18 cellular contexts compared by ENCODE assay signal in the genomic region with DNA sequence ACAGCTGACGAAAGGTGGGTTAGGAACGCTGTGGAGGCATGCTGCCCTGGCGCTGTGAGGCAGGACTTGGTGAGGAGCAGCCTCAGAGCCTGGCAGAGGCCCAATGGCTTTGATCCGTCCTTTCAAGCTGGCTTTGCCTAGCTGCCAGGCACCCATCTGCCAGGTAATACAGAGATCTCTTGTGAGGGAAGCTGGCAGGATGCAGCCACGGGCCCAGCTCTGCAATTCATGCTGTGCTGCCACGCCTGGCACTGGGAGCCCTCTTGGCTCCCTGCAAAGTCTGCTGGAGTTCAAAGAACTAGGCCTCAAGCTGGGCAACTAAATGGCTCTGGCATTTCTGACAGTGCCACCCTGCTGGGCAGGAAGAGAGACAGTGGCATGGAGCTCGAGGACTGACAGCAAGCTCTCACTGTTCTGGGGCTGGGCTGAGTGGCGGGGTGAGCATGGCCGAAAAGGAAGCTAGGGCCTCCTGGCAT. TPM values are rescaled to one million over a fixed set of nuclear protein-coding genes. Genes with fewer than 3 reads are reported as not detected.
DNase-seq lines count a peak whose midpoint lies in the region; ATAC-seq and TF ChIP-seq lines count a peak whose summit lies in the region.
"Had no signal": no experiment of that assay in that cellular context is flagged by ENCODE, and none has a peak within 500 bp of the region (broad histone marks: within the 10 kb centered on the region; RNA-seq: fewer than 3 reads in every experiment).

No MANE protein-coding gene starts in this region.

- H3K27ac ChIP-seq in dorsolateral prefrontal cortex (peak overlapping the region in 4 of 59 donors; percentile 17 to 63 (median 42)), prostate gland (no peak overlapping the region)
- H3K27ac ChIP-seq: 22Rv1, psoas muscle, RWPE1 had no signal

- no peak for TF ChIP-seq POLR2A in prostate gland (IDR thresholded peaks at IDR 0.05)

- DNase-seq in DMS153 (lab: John Stamatoyannopoulos, UW), result peak; percentile 24
- DNase-seq in DMS153 treated with DMSO at 0.1 percent for 48 hours (lab: John Stamatoyannopoulos, UW; ENCODE audit: unreplicated experiment), result no peak
- DNase-seq in NCI-H2081 treated with DMSO at 0.1 percent for 48 hours (lab: John Stamatoyannopoulos, UW), result peak; percentile 73
- DNase-seq in dorsolateral prefrontal cortex, result peak in 7 of 10 donors; percentile 26 to 87 (median 48)
- peak; percentile 81 for DNase-seq in prostate gland (ENCODE audit: low spot score)
- no peak for DNase-seq in left colon
- DNase-seq in DMS53 (lab: John Stamatoyannopoulos, UW), result no peak
- DNase-seq: activated CD4-positive, alpha-beta T cell treated with anti-CD3 and anti-CD28 coated beads, Interleukin-2, amount 10 ng/mL, durations not matched to agents 24 days and 14 days; activated gamma-delta T cell; amniotic stem cell; mesenchymal stem cell; natural killer cell; psoas muscle; SW 1271 had no signal

- WGBS in prostate gland, result 43% methylated on average over 9 of the region's 9 CpGs

- no peaks in the 10 kb centered on the region for H3K4me1 ChIP-seq in prostate gland (replicated peaks)
- H3K4me1 ChIP-seq: psoas muscle had no signal

- intact Hi-C loops in dorsolateral prefrontal cortex (cut with DNase I) (no loop called here), prostate gland (cut with DNase I) (no loop called here), left colon (cut with DNase I, micrococcal nuclease) (no loop called here)

- H3K36me3 ChIP-seq in prostate gland, result no peaks in the 10 kb centered on the region

- H3K4me3 ChIP-seq in dorsolateral prefrontal cortex (no peak overlapping the region), prostate gland (no peak overlapping the region)
- H3K4me3 ChIP-seq: psoas muscle had no signal

- no peaks in the 10 kb centered on the region for H3K27me3 ChIP-seq in dorsolateral prefrontal cortex
- H3K27me3 ChIP-seq in prostate gland (replicated peaks; ENCODE audit: insufficient read depth), result peaks cover 2% of the 10 kb centered on the region

- ATAC-seq in left colon (no peak), GM18520 (IDR thresholded peaks at IDR 0.05; ENCODE audit: unreplicated experiment) (no peak)
- ATAC-seq: natural killer cell had no signal

- TF ChIP-seq CTCF in dorsolateral prefrontal cortex (IDR thresholded peaks at IDR 0.05 in 54 of 56, conservative IDR thresholded peaks at IDR 0.05 in 2 of 56; ENCODE audit: low read depth in 1 of 56, partially characterized antibody in 56 of 56) (no peak), prostate gland (IDR thresholded peaks at IDR 0.05) (no peak)

- no peaks in the 10 kb centered on the region for H3K9me3 ChIP-seq in prostate gland
- H3K9me3 ChIP-seq: psoas muscle had no signal

RNA-seq across cellular contexts. Expression of a gene that starts 18.7 kb away (rescaled TPM):
- total RNA-seq in dorsolateral prefrontal cortex (100 to 1,000 TPM in 87 of 120 experiments, 10 to 100 TPM in 33; 36.5 to 178 (median 118) TPM), prostate gland (1 to 10 TPM in 1 of 2 donors, under 1 TPM in 1; 0.14 to 2.6 TPM), left colon (under 1 TPM; 0.03 to 0.98 TPM)
- total RNA-seq: H4 had no signal

Comparison
In these comparisons a context has a peak if more than half of its experiments do, and no peak if none do; other contexts are left out.
1. DNase-seq: peak in DMS153 (single experiment), NCI-H2081 treated with DMSO at 0.1 percent for 48 hours (single experiment), dorsolateral prefrontal cortex (7 of 10) and prostate gland (single experiment); none in DMS153 treated with DMSO at 0.1 percent for 48 hours (single experiment), left colon (0 of 2) and DMS53 (single experiment).
2. RNA of a gene that starts 18.7 kb away (total RNA-seq): 36.5 to 178 TPM in dorsolateral prefrontal cortex; 0.14 to 2.6 TPM in prostate gland and 0.03 to 0.98 TPM in left colon; every median in the first group is over 10 times any median in the second.